In genomic region chr16:81645303-81645702, GRCh38 we compare ENCODE assay signal across 8 cellular contexts.
DNase-seq lines count a peak whose midpoint lies in the region; ATAC-seq and TF ChIP-seq lines count a peak whose summit lies in the region.

No MANE protein-coding gene starts in this region.

- H3K27ac ChIP-seq in caudate nucleus (ENCODE audit: low read depth, low read length) = peak overlapping the region; percentile 5

- H3K9me3 Mint-ChIP-seq in activated T-helper 2 cell treated with anti-CD3 and anti-CD28 coated beads, Interferon-gamma antibody, Interleukin-2, Interleukin-4, amounts not matched to agents 10 μg/mL and 5 μg/mL and 100 μg/mL, durations not matched to agents 14 hours and 24 hours and 36 hours = no peaks in the 10 kb centered on the region

- no peak for ATAC-seq in GM18520 (IDR thresholded peaks at IDR 0.05; ENCODE audit: unreplicated experiment)

- TF ChIP-seq CTCF in AG09309 (IDR thresholded peaks at IDR 0.05; ENCODE audit: control insufficient read depth, insufficient read depth, low read depth, low read length, missing control alignments) = no peak

- no peak overlapping the region for H3K4me3 ChIP-seq in AG09309 (ENCODE audit: control insufficient read depth, low read depth, low read length)

- intact Hi-C loops in activated T-helper 2 cell treated with anti-CD3 and anti-CD28 coated beads, Interferon-gamma antibody, Interleukin-2, Interleukin-4, amounts not matched to agents 10 μg/mL and 5 μg/mL and 100 μg/mL, durations not matched to agents 14 hours and 24 hours and 36 hours (cut with micrococcal nuclease) = no loop called here

- H3K36me3 Mint-ChIP-seq in activated T-helper 2 cell treated with anti-CD3 and anti-CD28 coated beads, Interferon-gamma antibody, Interleukin-2, Interleukin-4, amounts not matched to agents 10 μg/mL and 5 μg/mL and 100 μg/mL, durations not matched to agents 14 hours and 24 hours and 36 hours (ENCODE audit: low read depth) = peaks cover 11% of the 10 kb centered on the region

- no peak overlapping the region for H3K27ac Mint-ChIP-seq in activated T-helper 2 cell treated with anti-CD3 and anti-CD28 coated beads, Interferon-gamma antibody, Interleukin-2, Interleukin-4, amounts not matched to agents 10 μg/mL and 5 μg/mL and 100 μg/mL, durations not matched to agents 14 hours and 24 hours and 36 hours

- DNase-seq in AG09309 (ENCODE audit: low read depth) (peak; percentile 67), NCI-H2029 (lab: John Stamatoyannopoulos, UW) (peak; percentile 76), caudate nucleus (lab: John Stamatoyannopoulos, UW) (peak in 53 of 61 donors; percentile 6 to 91 (median 60)), medulla oblongata (ENCODE audit: extremely low spot score) (peak; percentile 84), OCI-M1 (lab: John Stamatoyannopoulos, UW) (no peak), RKO (ENCODE audit: low spot score) (no peak)
- DNase-seq in activated T-helper 2 cell treated with anti-CD3 and anti-CD28 coated beads, Interferon-gamma antibody, Interleukin-2, Interleukin-4, amounts not matched to agents 10 μg/mL and 5 μg/mL and 100 μg/mL, durations not matched to agents 14 hours and 24 hours and 36 hours (ENCODE audit: low spot score) = no peak

- H3K4me3 Mint-ChIP-seq in activated T-helper 2 cell treated with anti-CD3 and anti-CD28 coated beads, Interferon-gamma antibody, Interleukin-2, Interleukin-4, amounts not matched to agents 10 μg/mL and 5 μg/mL and 100 μg/mL, durations not matched to agents 14 hours and 24 hours and 36 hours (ENCODE audit: low read depth) = no peak overlapping the region

- no peaks in the 10 kb centered on the region for H3K27me3 Mint-ChIP-seq in activated T-helper 2 cell treated with anti-CD3 and anti-CD28 coated beads, Interferon-gamma antibody, Interleukin-2, Interleukin-4, amounts not matched to agents 10 μg/mL and 5 μg/mL and 100 μg/mL, durations not matched to agents 14 hours and 24 hours and 36 hours (ENCODE audit: low read depth)

- H3K4me1 Mint-ChIP-seq in activated T-helper 2 cell treated with anti-CD3 and anti-CD28 coated beads, Interferon-gamma antibody, Interleukin-2, Interleukin-4, amounts not matched to agents 10 μg/mL and 5 μg/mL and 100 μg/mL, durations not matched to agents 14 hours and 24 hours and 36 hours (ENCODE audit: low read depth) = peaks cover 24% of the 10 kb centered on the region

Comparison
In these comparisons a context has a peak if more than half of its experiments do, and no peak if none do; other contexts are left out.
1. DNase-seq: peak in AG09309 (single experiment), NCI-H2029 (single experiment), caudate nucleus (53 of 61) and medulla oblongata (single experiment); none in OCI-M1 (single experiment), activated T-helper 2 cell treated with anti-CD3 and anti-CD28 coated beads, Interferon-gamma antibody, Interleukin-2, Interleukin-4, amounts not matched to agents 10 μg/mL and 5 μg/mL and 100 μg/mL, durations not matched to agents 14 hours and 24 hours and 36 hours (single experiment) and RKO (single experiment).